In genomic region chr14:53955234-53955556, GRCh38 we compare ENCODE assay signal across 8 cellular contexts. TPM values are rescaled to one million over a fixed set of nuclear protein-coding genes. Genes with fewer than 3 reads are reported as not detected.
DNase-seq lines count a peak whose midpoint lies in the region; ATAC-seq and TF ChIP-seq lines count a peak whose summit lies in the region.

No MANE protein-coding gene starts in this region.

- H3K9me3 ChIP-seq in DOHH2 (ENCODE audit: control insufficient read depth, insufficient read depth, low read length) (no peaks in the 10 kb centered on the region), psoas muscle (no peaks in the 10 kb centered on the region)

- DNase-seq in T-cell (no peak), fibroblast of the aortic adventitia (ENCODE audit: low read depth) (no peak), psoas muscle (no peak), KBM-7 (no peak), 8988T (no peak)
- DNase-seq in activated effector memory CD4-positive, alpha-beta T cell treated with Interleukin-2 at 50 U/mL for 16 hours = no peak

- WGBS in psoas muscle, 3 donors = 1 to 2% (median 1%) methylated on average over 16 of the region's 16 CpGs

- POLR2A ChIA-PET in T-cell (lab: Charles Lee) = no interaction called here

- peaks cover 28 to 41% (median 39%) of the 10 kb centered on the region in 3 donors for H3K4me1 Mint-ChIP-seq in T-cell

- no peaks in the 10 kb centered on the region for H3F3A ChIP-seq in DOHH2 (ENCODE audit: control insufficient read depth, insufficient read depth)

- no peaks in the 10 kb centered on the region for H3K9me3 Mint-ChIP-seq in T-cell

- H3K36me3 ChIP-seq in DOHH2 (ENCODE audit: control insufficient read depth, low read length) (no peaks in the 10 kb centered on the region), psoas muscle (ENCODE audit: insufficient read depth in 1 of 2, low read depth in 1 of 2) (peaks cover 0 to 5% of the 10 kb centered on the region in 2 donors)

- no peaks in the 10 kb centered on the region for H3K9me2 ChIP-seq in DOHH2 (replicated peaks; ENCODE audit: control insufficient read depth, low read length)

- no peaks in the 10 kb centered on the region for H3K36me3 Mint-ChIP-seq in T-cell

- H3K27me3 ChIP-seq in DOHH2 (ENCODE audit: control insufficient read depth, low read length) (peaks cover 23% of the 10 kb centered on the region), psoas muscle (ENCODE audit: insufficient read depth in 3 of 3, low read length in 2 of 3) (peaks cover 0 to 89% (median 14%) of the 10 kb centered on the region in 3 donors)

- no peaks in the 10 kb centered on the region for H4K20me1 ChIP-seq in DOHH2 (ENCODE audit: control insufficient read depth, insufficient read depth, low read depth, low read length)

- peak overlapping the region; percentile 53; the same call in 1 of the 2 replicates for H3K4me2 ChIP-seq in DOHH2 (ENCODE audit: low read length)

- H3K27ac ChIP-seq in DOHH2 (ENCODE audit: low read depth, low read length) = no peak overlapping the region
- peak overlapping the region; percentile 70 for H3K27ac ChIP-seq in psoas muscle

- H3K4me1 ChIP-seq in DOHH2 (ENCODE audit: control insufficient read depth, low read length) (peaks cover 9% of the 10 kb centered on the region; the same call in 1 of the 2 replicates), psoas muscle (peaks cover 17% of the 10 kb centered on the region)

- intact Hi-C loops in psoas muscle (cut with DNase I) = loop anchor here in 1 of 2 donors (5.0 kb wide), 1 partner anchor 217 kb away; no protein-coding TSS in a partner anchor

- CTCF ChIA-PET in T-cell (lab: Charles Lee) = no interaction called here

- no peaks in the 10 kb centered on the region for H3K79me2 ChIP-seq in DOHH2 (ENCODE audit: control insufficient read depth, low read length)

- in situ Hi-C loops in KBM-7 (cut with MboI; ENCODE audit: low pct_unique_long_range_greater_than_20kb, low sequenced_read_pairs) = loop anchor here (25.0 kb wide), 1 partner anchor 382 kb away; no protein-coding TSS in a partner anchor

- peaks cover 50 to 72% of the 10 kb centered on the region in 2 donors for H3K27me3 Mint-ChIP-seq in T-cell

- H3K27ac Mint-ChIP-seq in T-cell = no peak overlapping the region

- ATAC-seq in T-cell (replicated peaks in 1 of 4) = no peak
- no peak for ATAC-seq in psoas muscle
- no peak for ATAC-seq in GM18502 (IDR thresholded peaks at IDR 0.05; ENCODE audit: poor library complexity, unreplicated experiment)

- TF ChIP-seq CTCF in DOHH2 (IDR thresholded peaks at IDR 0.05; ENCODE audit: low read depth, low read length, poor library complexity, severe bottlenecking) = no peak
- TF ChIP-seq CTCF in fibroblast of the aortic adventitia (IDR thresholded peaks at IDR 0.05; ENCODE audit: insufficient read depth, low read length) = no peak
- no peak for TF ChIP-seq CTCF in psoas muscle (IDR thresholded peaks at IDR 0.05)

- peak overlapping the region; percentile 60 to 85 (median 76) for H3K4me3 Mint-ChIP-seq in T-cell

- H3K4me3 ChIP-seq in DOHH2 (ENCODE audit: low read length) (no peak overlapping the region), fibroblast of the aortic adventitia (ENCODE audit: low read depth, low read length) (peak overlapping the region; percentile 70), psoas muscle (peak overlapping the region; percentile 70)

RNA-seq across cellular contexts. Expression of gene BMP4, which starts 1.4 kb away (rescaled TPM):
- total RNA-seq in T-cell = 1 to 10 TPM in 1 of 5 donors, under 1 TPM in 3, not detected in 1; 0.21 to 1.1 (median 0.61) TPM
- total RNA-seq in fibroblast of the aortic adventitia (ENCODE audit: low replicate concordance) = 14.4 and 23.8 TPM in 2 replicates
- 1 to 10 TPM; 2.5 to 8.6 (median 5.3) TPM for total RNA-seq in psoas muscle
- polyA plus RNA-seq in psoas muscle = 1 to 10 TPM; 2.4 to 4.4 (median 3.0) TPM
